In genomic region chr19:18495204-18495911, GRCh38 we compare ENCODE assay signal across 13 cellular contexts. TPM values are rescaled to one million over a fixed set of nuclear protein-coding genes. Genes with fewer than 3 reads are reported as not detected.
DNase-seq lines count a peak whose midpoint lies in the region; ATAC-seq and TF ChIP-seq lines count a peak whose summit lies in the region.
"Had no signal": no experiment of that assay in that cellular context is flagged by ENCODE, and none has a peak within 500 bp of the region (broad histone marks: within the 10 kb centered on the region; RNA-seq: fewer than 3 reads in every experiment).

No MANE protein-coding gene starts in this region.

- no peak overlapping the region for H2BK120ac ChIP-seq in mesenchymal stem cell (ENCODE audit: low read depth, low read length)

- H3K36me3 ChIP-seq in right atrium auricular region (no peaks in the 10 kb centered on the region), mesenchymal stem cell (ENCODE audit: control insufficient read depth in 1 of 2, insufficient read depth in 2 of 2, low read depth in 1 of 2, low read length in 2 of 2) (peaks cover 0 to 14% of the 10 kb centered on the region in 2 experiments)

- 77% methylated on average over 13 of the region's 14 CpGs for WGBS in mesenchymal stem cell

- H3K4me1 ChIP-seq in right atrium auricular region, result peaks cover 0 to 96% of the 10 kb centered on the region in 2 donors
- H3K4me1 ChIP-seq in mesenchymal stem cell (ENCODE audit: control insufficient read depth, insufficient read depth, low read depth, low read length), result peaks cover 33% of the 10 kb centered on the region

- H3K9me3 ChIP-seq in right atrium auricular region, result no peaks in the 10 kb centered on the region
- no peaks in the 10 kb centered on the region for H3K9me3 ChIP-seq in mesenchymal stem cell (ENCODE audit: control insufficient read depth, low read length)

- no peaks in the 10 kb centered on the region for H3K27me3 Mint-ChIP-seq in activated naive CD8-positive, alpha-beta T cell treated with anti-CD3 and anti-CD28 coated beads, Interleukin-2, amount 10 ng/mL, durations not matched to agents 7 days and 5 days
- H3K27me3 Mint-ChIP-seq: memory B cell had no signal

- peaks cover 32% of the 10 kb centered on the region for H3K79me1 ChIP-seq in mesenchymal stem cell (replicated peaks; ENCODE audit: low read length, poor library complexity, severe bottlenecking)

- H3K4me2 ChIP-seq in mesenchymal stem cell (ENCODE audit: low read length, poor library complexity, severe bottlenecking), result no peak overlapping the region

- H3K9ac ChIP-seq in mesenchymal stem cell (ENCODE audit: low read length), result peak overlapping the region; percentile 60

- H3K23ac ChIP-seq in mesenchymal stem cell (ENCODE audit: low read length in 2 of 2), result peak overlapping the region in 1 of 2 experiments; percentile 51

- peak overlapping the region; percentile 11 for H2AK5ac ChIP-seq in mesenchymal stem cell (ENCODE audit: low read length, severe bottlenecking)

- H2BK12ac ChIP-seq in mesenchymal stem cell (ENCODE audit: low read length in 2 of 2), result peak overlapping the region in 1 of 2 experiments; percentile 1

- H3K4me3 ChIP-seq in right atrium auricular region (no peak overlapping the region), mesenchymal stem cell (ENCODE audit: insufficient read depth in 1 of 2, low read depth in 1 of 2, low read length in 2 of 2) (no peak overlapping the region)

- H3K27ac ChIP-seq in right atrium auricular region (peak overlapping the region; percentile 33 to 78), mesenchymal stem cell (ENCODE audit: low read length, poor library complexity, severe bottlenecking) (no peak overlapping the region)

- peak overlapping the region; percentile 81 for H3K27ac Mint-ChIP-seq in activated naive CD8-positive, alpha-beta T cell treated with anti-CD3 and anti-CD28 coated beads, Interleukin-2, amount 10 ng/mL, durations not matched to agents 7 days and 5 days
- H3K27ac Mint-ChIP-seq: memory B cell had no signal

- H2AFZ ChIP-seq in mesenchymal stem cell (ENCODE audit: low read depth, low read length), result no peak overlapping the region

- POLR2A ChIA-PET in activated naive CD8-positive, alpha-beta T cell treated with anti-CD3 and anti-CD28 coated beads, Interleukin-2, amount 10 ng/mL, durations not matched to agents 7 days and 5 days (lab: Charles Lee), result interaction anchor here (1.0 to 2.6 kb wide), 5 partner anchors 12 to 94 kb away, joined by 5 to 25 read pairs (median 7); partner anchors contain the start of genes ELL and UBA52

- peak overlapping the region; percentile 3 to 79 for H3K18ac ChIP-seq in mesenchymal stem cell (ENCODE audit: low read depth in 1 of 2, low read length in 2 of 2)

- no peak for TF ChIP-seq CTCF in right atrium auricular region (IDR thresholded peaks at IDR 0.05)

- peaks cover 52% of the 10 kb centered on the region for H3K4me1 Mint-ChIP-seq in activated naive CD8-positive, alpha-beta T cell treated with anti-CD3 and anti-CD28 coated beads, Interleukin-2, amount 10 ng/mL, durations not matched to agents 7 days and 5 days

- no peak overlapping the region for H2BK5ac ChIP-seq in mesenchymal stem cell (ENCODE audit: low read depth, low read length, poor library complexity, severe bottlenecking)

- peak overlapping the region; percentile 4 for H2BK15ac ChIP-seq in mesenchymal stem cell (ENCODE audit: low read depth, poor library complexity, severe bottlenecking)

- H4K8ac ChIP-seq in mesenchymal stem cell (ENCODE audit: low read length), result peak overlapping the region; percentile 57

- ATAC-seq in left cardiac atrium (no peak), GM21529 (IDR thresholded peaks at IDR 0.05; ENCODE audit: unreplicated experiment) (no peak), esophagus mucosa (no peak)
- ATAC-seq in activated naive CD8-positive, alpha-beta T cell treated with anti-CD3 and anti-CD28 coated beads, Interleukin-2, amount 10 ng/mL, durations not matched to agents 7 days and 5 days (ENCODE audit: low read depth), result no peak
- ATAC-seq: Panc1 had no signal

- H3K4ac ChIP-seq in mesenchymal stem cell (ENCODE audit: low read depth in 1 of 2, low read length in 2 of 2), result peak overlapping the region in 1 of 2 experiments; percentile 1

- H3K36me3 Mint-ChIP-seq in activated naive CD8-positive, alpha-beta T cell treated with anti-CD3 and anti-CD28 coated beads, Interleukin-2, amount 10 ng/mL, durations not matched to agents 7 days and 5 days, result no peaks in the 10 kb centered on the region
- H3K36me3 Mint-ChIP-seq: memory B cell had no signal

- H3K4me3 Mint-ChIP-seq in activated naive CD8-positive, alpha-beta T cell treated with anti-CD3 and anti-CD28 coated beads, Interleukin-2, amount 10 ng/mL, durations not matched to agents 7 days and 5 days, result peak overlapping the region; percentile 48

- intact Hi-C loops in left cardiac atrium (cut with DNase I), result no loop called here

- peak overlapping the region; percentile 40 for H4K91ac ChIP-seq in mesenchymal stem cell (ENCODE audit: low read length)

- no peaks in the 10 kb centered on the region for H3K27me3 ChIP-seq in right atrium auricular region
- no peaks in the 10 kb centered on the region for H3K27me3 ChIP-seq in mesenchymal stem cell (ENCODE audit: control insufficient read depth in 1 of 2, insufficient read depth in 1 of 2, low read length in 2 of 2)
- H3K27me3 ChIP-seq: foreskin keratinocyte had no signal

- peak overlapping the region in 1 of 2 experiments; percentile 86 for H3K14ac ChIP-seq in mesenchymal stem cell (ENCODE audit: low read length in 2 of 2)

- no peak for DNase-seq in right atrium auricular region (ENCODE audit: low spot score)
- no peak for DNase-seq in left cardiac atrium
- no peak for DNase-seq in activated naive CD8-positive, alpha-beta T cell treated with anti-CD3 and anti-CD28 coated beads, Interleukin-2, amount 10 ng/mL, durations not matched to agents 7 days and 5 days
- no peak for DNase-seq in mesenchymal stem cell
- no peak for DNase-seq in HuH-7 (ENCODE audit: low spot score)
- no peak for DNase-seq in hypothalamus (lab: John Stamatoyannopoulos, UW)
- DNase-seq: COR-L47, NCI-H2081 treated with DMSO at 0.1 percent for 48 hours had no signal

- no peaks in the 10 kb centered on the region for H3K9me3 Mint-ChIP-seq in activated naive CD8-positive, alpha-beta T cell treated with anti-CD3 and anti-CD28 coated beads, Interleukin-2, amount 10 ng/mL, durations not matched to agents 7 days and 5 days
- H3K9me3 Mint-ChIP-seq: memory B cell had no signal

RNA-seq across cellular contexts. Expression of gene ELL, which starts 26.5 kb away (rescaled TPM):
- total RNA-seq in right atrium auricular region (10 to 100 TPM; 12.4 to 17.5 TPM), left cardiac atrium (10 to 100 TPM; 10.8 to 18.7 TPM), esophagus mucosa (7.5 TPM)
- total RNA-seq in activated naive CD8-positive, alpha-beta T cell treated with anti-CD3 and anti-CD28 coated beads, Interleukin-2, amount 10 ng/mL, durations not matched to agents 7 days and 5 days, result 10 to 100 TPM; 28.5 to 31.2 TPM
- polyA plus RNA-seq in mesenchymal stem cell (2013, experiment 1 of 2), result 9.8 TPM
- polyA plus RNA-seq in mesenchymal stem cell (2013, experiment 2 of 2), result 9.8 TPM

RNA-seq across cellular contexts. Expression of gene FKBP8, which starts 48.0 kb away (rescaled TPM):
- 100 to 1,000 TPM; 192 to 345 TPM for total RNA-seq in right atrium auricular region
- 100 to 1,000 TPM; 169 to 174 TPM for total RNA-seq in left cardiac atrium
- 100 to 1,000 TPM; 261 to 275 TPM for total RNA-seq in activated naive CD8-positive, alpha-beta T cell treated with anti-CD3 and anti-CD28 coated beads, Interleukin-2, amount 10 ng/mL, durations not matched to agents 7 days and 5 days
- 175 TPM for polyA plus RNA-seq in mesenchymal stem cell (2013, experiment 1 of 2)
- polyA plus RNA-seq in mesenchymal stem cell (2013, experiment 2 of 2), result 169 TPM
- 125 TPM for total RNA-seq in esophagus mucosa

RNA-seq across cellular contexts. Expression of gene ISYNA1, which starts 57.4 kb away (rescaled TPM):
- total RNA-seq in right atrium auricular region (10 to 100 TPM; 24.1 to 49.4 TPM), left cardiac atrium (10 to 100 TPM; 29.2 to 44.6 TPM), esophagus mucosa (8.5 TPM)
- total RNA-seq in activated naive CD8-positive, alpha-beta T cell treated with anti-CD3 and anti-CD28 coated beads, Interleukin-2, amount 10 ng/mL, durations not matched to agents 7 days and 5 days, result 10 to 100 TPM; 39.6 to 43.4 TPM
- 83.2 TPM for polyA plus RNA-seq in mesenchymal stem cell (2013, experiment 1 of 2)
- polyA plus RNA-seq in mesenchymal stem cell (2013, experiment 2 of 2), result 85.1 TPM
